ENCODE assay signal across 12 cellular contexts in genomic region chr3:23919628-23920027, GRCh38. TPM values are rescaled to one million over a fixed set of nuclear protein-coding genes. Genes with fewer than 3 reads are reported as not detected.
DNase-seq lines count a peak whose midpoint lies in the region; ATAC-seq, FAIRE-seq and TF ChIP-seq lines count a peak whose summit lies in the region.
"Had no signal": no experiment of that assay in that cellular context is flagged by ENCODE, and none has a peak within 500 bp of the region (broad histone marks: within the 10 kb centered on the region; RNA-seq: fewer than 3 reads in every experiment).

No MANE protein-coding gene starts in this region.

- H3K4me1 Mint-ChIP-seq in WTC11 (peaks cover 53% of the 10 kb centered on the region), immature natural killer cell (peaks cover 49 to 57% of the 10 kb centered on the region in 2 donors)

- no peaks in the 10 kb centered on the region for H3K9me3 Mint-ChIP-seq in WTC11
- no peaks in the 10 kb centered on the region for H3K9me3 Mint-ChIP-seq in immature natural killer cell

- DNase-seq in WTC11 (ENCODE audit: low spot score) (no peak), immature natural killer cell (no peak), GM10248 (ENCODE audit: extremely low spot score) (no peak)
- DNase-seq: colonic mucosa, foreskin keratinocyte, left cardiac atrium, NCI-H774 had no signal

- ATAC-seq in WTC11 (no peak), GM21723 (IDR thresholded peaks at IDR 0.05; ENCODE audit: unreplicated experiment) (no peak), GM21447 (IDR thresholded peaks at IDR 0.05; ENCODE audit: unreplicated experiment) (no peak)
- no peak for ATAC-seq in activated CD4-positive, CD25-positive, alpha-beta regulatory T cell treated with anti-CD3 and anti-CD28 coated beads, Interleukin-2, amount 50 U/mL, for 24 hours
- ATAC-seq: foreskin keratinocyte, left cardiac atrium had no signal

- H3K27me3 Mint-ChIP-seq in WTC11 (ENCODE audit: low read depth) (peaks cover 6% of the 10 kb centered on the region; the same call in 1 of the 2 replicates), immature natural killer cell (ENCODE audit: low read depth in 3 of 3) (peaks cover 15 to 25% (median 20%) of the 10 kb centered on the region in 3 donors)

- H3K27ac Mint-ChIP-seq in WTC11 (peak overlapping the region; percentile 61), immature natural killer cell (peak overlapping the region in 5 of 6 donors; percentile 20 to 80 (median 37))

- H3K4me3 Mint-ChIP-seq in WTC11 (peak overlapping the region; percentile 99), immature natural killer cell (peak overlapping the region in 2 of 5 donors; percentile 29 to 100)

- FAIRE-seq in G401.6 (lab: Jason Lieb, UNC): peak; percentile 44

- CTCF ChIA-PET in WTC11 (lab: Charles Lee) (no interaction called here), GM10248 (lab: Yijun Ruan, JAX) (interaction anchor here (0.8 to 1.7 kb wide), 3 partner anchors 29 to 69 kb away, joined by 3 to 5 read pairs (median 4); no protein-coding TSS in a partner anchor)

- TF ChIP-seq CTCF in 22Rv1 (IDR thresholded peaks at IDR 0.05): no peak
- no peak for TF ChIP-seq CTCF in WTC11 (IDR thresholded peaks at IDR 0.05)
- no peak for TF ChIP-seq CTCF in GM10248 (IDR thresholded peaks at IDR 0.05; ENCODE audit: control extremely low read depth, extremely low read depth, low read depth, missing control alignments)

- peak overlapping the region; percentile 41 for H3K27ac ChIP-seq in 22Rv1
- H3K27ac ChIP-seq: colonic mucosa had no signal

- POLR2A ChIA-PET in WTC11 (lab: Charles Lee): no interaction called here
- POLR2A ChIA-PET in GM10248 (lab: Yijun Ruan, JAX): no interaction called here

- H3K36me3 Mint-ChIP-seq in WTC11: peaks cover 37% of the 10 kb centered on the region
- peaks cover 8 to 31% (median 19%) of the 10 kb centered on the region in 3 donors for H3K36me3 Mint-ChIP-seq in immature natural killer cell

TF ChIP-seq in WTC11, 78 proteins besides CTCF, POLR2A, EP300 and RAD21 (continues in another document):
- no peak for TF ChIP-seq SP1 (CRISPR knock-in tag; conservative IDR thresholded peaks at IDR 0.05)
- no peak for TF ChIP-seq PRDM15 (CRISPR knock-in tag; IDR thresholded peaks at IDR 0.05)
- no peak for TF ChIP-seq ZBTB43 (CRISPR knock-in tag; IDR thresholded peaks at IDR 0.05)
- TF ChIP-seq ZNF263 (CRISPR knock-in tag; IDR thresholded peaks at IDR 0.05; ENCODE audit: low read depth): no peak
- TF ChIP-seq ZNF416 (CRISPR knock-in tag; IDR thresholded peaks at IDR 0.05): no peak
- no peak for TF ChIP-seq ZNF281 (CRISPR knock-in tag; IDR thresholded peaks at IDR 0.05)
- no peak for TF ChIP-seq SMAD3 (CRISPR knock-in tag; IDR thresholded peaks at IDR 0.05; ENCODE audit: borderline replicate concordance)
- no peak for TF ChIP-seq ZNF219 (CRISPR knock-in tag; IDR thresholded peaks at IDR 0.05; ENCODE audit: borderline replicate concordance)
- no peak for TF ChIP-seq NFE2L1 (CRISPR knock-in tag; IDR thresholded peaks at IDR 0.05)
- TF ChIP-seq E2F4 (CRISPR knock-in tag; IDR thresholded peaks at IDR 0.05; ENCODE audit: borderline replicate concordance, low read depth): no peak
- TF ChIP-seq GRHL2 (CRISPR knock-in tag; IDR thresholded peaks at IDR 0.05; ENCODE audit: insufficient replicate concordance, severe bottlenecking): no peak
- no peak for TF ChIP-seq TCF7 (CRISPR knock-in tag; IDR thresholded peaks at IDR 0.05; ENCODE audit: low read depth)
- TF ChIP-seq ATF1 (CRISPR knock-in tag; IDR thresholded peaks at IDR 0.05): no peak
- no peak for TF ChIP-seq MAX (CRISPR knock-in tag; IDR thresholded peaks at IDR 0.05)
- TF ChIP-seq USF1 (CRISPR knock-in tag; IDR thresholded peaks at IDR 0.05): no peak

RNA-seq across cellular contexts. Expression of gene RPL15, which starts 2.7 kb away (rescaled TPM):
- total RNA-seq in WTC11 (2021): 2,428 to 2,870 TPM (median 2,865 TPM) in 3 replicates
- 1,000 to 10,000 TPM; 2,712 to 5,031 (median 2,871) TPM for polyA plus RNA-seq in immature natural killer cell

RNA-seq across cellular contexts. Expression of gene NKIRAS1, which starts 2.8 kb away (rescaled TPM):
- total RNA-seq in WTC11 (2021): 6.6 to 7.3 TPM (median 6.8 TPM) in 3 replicates
- polyA plus RNA-seq in immature natural killer cell: 1 to 10 TPM; 2.1 to 4.7 (median 4.0) TPM

RNA-seq across cellular contexts. Expression of gene NR1D2, which starts 25.5 kb away (rescaled TPM):
- 17.0 to 18.8 TPM (median 18.4 TPM) in 3 replicates for total RNA-seq in WTC11 (2021)
- polyA plus RNA-seq in immature natural killer cell: 10 to 100 TPM; 15.5 to 24.4 (median 16.2) TPM
